In the genomic region with DNA sequence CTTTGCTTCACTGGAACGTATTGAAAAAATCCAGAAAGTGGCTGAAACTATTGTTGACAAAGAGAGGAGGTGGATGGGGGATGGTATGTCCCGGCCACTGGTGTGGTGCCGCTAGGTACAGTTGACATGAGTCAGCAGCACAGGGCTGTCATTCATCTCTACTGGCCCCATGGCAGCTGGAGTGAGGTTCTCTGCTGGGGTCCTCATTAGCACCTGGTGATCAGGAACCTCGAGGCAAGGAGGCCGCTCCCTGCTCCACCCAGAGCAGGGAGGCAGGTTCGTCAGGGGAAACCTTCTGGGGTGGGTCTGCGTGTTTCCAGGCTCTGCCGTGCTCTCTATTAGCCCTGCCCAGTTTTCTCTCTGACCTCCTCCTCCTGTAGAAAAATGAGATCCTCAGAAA, we compare ENCODE assay signal across 1 cellular context.
TF ChIP-seq lines count a peak whose summit lies in the region.

No MANE protein-coding gene starts in this region.

TF ChIP-seq in HEK293, 187 proteins besides CTCF, POLR2A, EP300 and RAD21 (continued from another document and continues in another):
- TF ChIP-seq GLI2 (tag by site-specific recombination; IDR thresholded peaks at IDR 0.05; ENCODE audit: borderline replicate concordance, low read depth): no peak
- TF ChIP-seq ZNF560 (tag by site-specific recombination; IDR thresholded peaks at IDR 0.05; ENCODE audit: borderline replicate concordance): no peak
- no peak for TF ChIP-seq ZNF521 (tag by site-specific recombination; IDR thresholded peaks at IDR 0.05)
- TF ChIP-seq ZNF366 (tag by site-specific recombination; conservative IDR thresholded peaks at IDR 0.05): 0 out of 2 replicates have a peak, but pooled peaks have one; percentile 46
- no peak for TF ChIP-seq KLF16 (tag by site-specific recombination; IDR thresholded peaks at IDR 0.05)
- no peak for TF ChIP-seq ZNF174 (tag by site-specific recombination; IDR thresholded peaks at IDR 0.05)
- no peak for TF ChIP-seq ZNF830 (tag by site-specific recombination; IDR thresholded peaks at IDR 0.05; ENCODE audit: low read depth)
- no peak for TF ChIP-seq ZNF19 (tag by site-specific recombination; IDR thresholded peaks at IDR 0.05; ENCODE audit: low read depth)
- TF ChIP-seq PRDM1 (tag by site-specific recombination; IDR thresholded peaks at IDR 0.05): no peak
- TF ChIP-seq, protein P1, sequence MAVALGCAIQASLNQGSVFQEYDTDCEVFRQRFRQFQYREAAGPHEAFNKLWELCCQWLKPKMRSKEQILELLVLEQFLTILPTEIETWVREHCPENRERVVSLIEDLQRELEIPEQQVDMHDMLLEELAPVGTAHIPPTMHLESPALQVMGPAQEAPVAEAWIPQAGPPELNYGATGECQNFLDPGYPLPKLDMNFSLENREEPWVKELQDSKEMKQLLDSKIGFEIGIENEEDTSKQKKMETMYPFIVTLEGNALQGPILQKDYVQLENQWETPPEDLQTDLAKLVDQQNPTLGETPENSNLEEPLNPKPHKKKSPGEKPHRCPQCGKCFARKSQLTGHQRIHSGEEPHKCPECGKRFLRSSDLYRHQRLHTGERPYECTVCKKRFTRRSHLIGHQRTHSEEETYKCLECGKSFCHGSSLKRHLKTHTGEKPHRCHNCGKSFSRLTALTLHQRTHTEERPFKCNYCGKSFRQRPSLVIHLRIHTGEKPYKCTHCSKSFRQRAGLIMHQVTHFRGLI (tag by site-specific recombination; IDR thresholded peaks at IDR 0.05): no peak
- TF ChIP-seq ZNF561 (tag by site-specific recombination; IDR thresholded peaks at IDR 0.05; ENCODE audit: borderline replicate concordance): no peak
- no peak for TF ChIP-seq ZNF544 (tag by site-specific recombination; IDR thresholded peaks at IDR 0.05)
- peak; percentile 93 for TF ChIP-seq PRDM10 (tag by site-specific recombination; IDR thresholded peaks at IDR 0.05)
- no peak for TF ChIP-seq ZNF843 (tag by site-specific recombination; IDR thresholded peaks at IDR 0.05)
- TF ChIP-seq ZNF37A (tag by site-specific recombination; IDR thresholded peaks at IDR 0.05): no peak
- no peak for TF ChIP-seq ZBTB48 (tag by site-specific recombination; IDR thresholded peaks at IDR 0.05)
- no peak for TF ChIP-seq ZNF121 (tag by site-specific recombination; IDR thresholded peaks at IDR 0.05)
- no peak for TF ChIP-seq ZNF302 (tag by site-specific recombination; IDR thresholded peaks at IDR 0.05; ENCODE audit: low read depth)
- TF ChIP-seq ZNF670 (tag by site-specific recombination; IDR thresholded peaks at IDR 0.05; ENCODE audit: low read depth): no peak
- peak; percentile 43; the same call in 1 of the 2 replicates for TF ChIP-seq SP3 (tag by site-specific recombination; IDR thresholded peaks at IDR 0.05)
- TF ChIP-seq, protein P2, sequence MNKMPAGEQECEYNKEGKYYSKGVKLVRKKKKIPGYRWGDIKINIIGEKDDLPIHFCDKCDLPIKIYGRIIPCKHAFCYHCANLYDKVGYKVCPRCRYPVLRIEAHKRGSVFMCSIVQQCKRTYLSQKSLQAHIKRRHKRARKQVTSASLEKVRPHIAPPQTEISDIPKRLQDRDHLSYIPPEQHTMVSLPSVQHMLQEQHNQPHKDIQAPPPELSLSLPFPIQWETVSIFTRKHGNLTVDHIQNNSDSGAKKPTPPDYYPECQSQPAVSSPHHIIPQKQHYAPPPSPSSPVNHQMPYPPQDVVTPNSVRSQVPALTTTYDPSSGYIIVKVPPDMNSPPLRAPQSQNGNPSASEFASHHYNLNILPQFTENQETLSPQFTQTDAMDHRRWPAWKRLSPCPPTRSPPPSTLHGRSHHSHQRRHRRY (tag by site-specific recombination; IDR thresholded peaks at IDR 0.05): no peak
- no peak for TF ChIP-seq ZFP41 (tag by site-specific recombination; IDR thresholded peaks at IDR 0.05; ENCODE audit: borderline replicate concordance)
- no peak for TF ChIP-seq ZNF701 (tag by site-specific recombination; IDR thresholded peaks at IDR 0.05)
- TF ChIP-seq GLIS2 (tag by site-specific recombination; IDR thresholded peaks at IDR 0.05): peak; percentile 64
- TF ChIP-seq GLIS1 (tag by site-specific recombination; IDR thresholded peaks at IDR 0.05): peak; percentile 97
- TF ChIP-seq ZNF501 (tag by site-specific recombination; IDR thresholded peaks at IDR 0.05): no peak
- TF ChIP-seq, protein P3, sequence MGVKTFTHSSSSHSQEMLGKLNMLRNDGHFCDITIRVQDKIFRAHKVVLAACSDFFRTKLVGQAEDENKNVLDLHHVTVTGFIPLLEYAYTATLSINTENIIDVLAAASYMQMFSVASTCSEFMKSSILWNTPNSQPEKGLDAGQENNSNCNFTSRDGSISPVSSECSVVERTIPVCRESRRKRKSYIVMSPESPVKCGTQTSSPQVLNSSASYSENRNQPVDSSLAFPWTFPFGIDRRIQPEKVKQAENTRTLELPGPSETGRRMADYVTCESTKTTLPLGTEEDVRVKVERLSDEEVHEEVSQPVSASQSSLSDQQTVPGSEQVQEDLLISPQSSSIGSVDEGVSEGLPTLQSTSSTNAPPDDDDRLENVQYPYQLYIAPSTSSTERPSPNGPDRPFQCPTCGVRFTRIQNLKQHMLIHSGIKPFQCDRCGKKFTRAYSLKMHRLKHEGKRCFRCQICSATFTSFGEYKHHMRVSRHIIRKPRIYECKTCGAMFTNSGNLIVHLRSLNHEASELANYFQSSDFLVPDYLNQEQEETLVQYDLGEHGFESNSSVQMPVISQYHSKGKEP (tag by site-specific recombination; IDR thresholded peaks at IDR 0.05): no peak
- TF ChIP-seq ZBTB11 (tag by site-specific recombination; conservative IDR thresholded peaks at IDR 0.05; ENCODE audit: low read depth): no peak
- TF ChIP-seq ZNF433 (tag by site-specific recombination; IDR thresholded peaks at IDR 0.05; ENCODE audit: low read depth): no peak
- peak; percentile 73 for TF ChIP-seq KLF17 (tag by site-specific recombination; IDR thresholded peaks at IDR 0.05)
- peak; percentile 29 for TF ChIP-seq SP2 (tag by site-specific recombination; IDR thresholded peaks at IDR 0.05)
- no peak for TF ChIP-seq ZNF423 (tag by site-specific recombination; IDR thresholded peaks at IDR 0.05)
- TF ChIP-seq, protein P4, sequence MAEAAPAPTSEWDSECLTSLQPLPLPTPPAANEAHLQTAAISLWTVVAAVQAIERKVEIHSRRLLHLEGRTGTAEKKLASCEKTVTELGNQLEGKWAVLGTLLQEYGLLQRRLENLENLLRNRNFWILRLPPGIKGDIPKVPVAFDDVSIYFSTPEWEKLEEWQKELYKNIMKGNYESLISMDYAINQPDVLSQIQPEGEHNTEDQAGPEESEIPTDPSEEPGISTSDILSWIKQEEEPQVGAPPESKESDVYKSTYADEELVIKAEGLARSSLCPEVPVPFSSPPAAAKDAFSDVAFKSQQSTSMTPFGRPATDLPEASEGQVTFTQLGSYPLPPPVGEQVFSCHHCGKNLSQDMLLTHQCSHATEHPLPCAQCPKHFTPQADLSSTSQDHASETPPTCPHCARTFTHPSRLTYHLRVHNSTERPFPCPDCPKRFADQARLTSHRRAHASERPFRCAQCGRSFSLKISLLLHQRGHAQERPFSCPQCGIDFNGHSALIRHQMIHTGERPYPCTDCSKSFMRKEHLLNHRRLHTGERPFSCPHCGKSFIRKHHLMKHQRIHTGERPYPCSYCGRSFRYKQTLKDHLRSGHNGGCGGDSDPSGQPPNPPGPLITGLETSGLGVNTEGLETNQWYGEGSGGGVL (tag by site-specific recombination; IDR thresholded peaks at IDR 0.05): peak; percentile 86
- no peak for TF ChIP-seq ZFP3 (tag by site-specific recombination; IDR thresholded peaks at IDR 0.05; ENCODE audit: low read depth)
- no peak for TF ChIP-seq ZBTB49 (tag by site-specific recombination; IDR thresholded peaks at IDR 0.05; ENCODE audit: low read depth)
- no peak for TF ChIP-seq ZNF580 (tag by site-specific recombination; IDR thresholded peaks at IDR 0.05)
- TF ChIP-seq ZXDB (tag by site-specific recombination; IDR thresholded peaks at IDR 0.05): no peak
- TF ChIP-seq ATF2 (tag by site-specific recombination; IDR thresholded peaks at IDR 0.05; ENCODE audit: low read depth): no peak
